ENCODE assay signal across 8 cellular contexts in the genomic region with DNA sequence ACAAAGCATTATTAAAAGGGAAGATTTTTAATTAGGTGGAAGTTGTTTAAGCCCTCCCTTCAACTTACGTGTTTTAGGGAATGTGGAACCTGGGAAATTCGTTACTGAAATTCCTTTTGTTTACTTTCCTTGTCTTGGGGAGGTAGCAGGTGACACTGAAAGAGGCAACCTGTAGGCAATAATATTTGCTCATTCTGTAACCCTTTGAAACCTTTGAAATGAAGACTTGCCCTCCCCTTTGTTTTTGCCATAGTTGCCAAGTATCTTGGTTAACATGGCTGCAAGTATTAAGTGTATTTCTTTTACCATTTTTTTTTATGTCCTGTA. TPM values are rescaled to one million over a fixed set of nuclear protein-coding genes. Genes with fewer than 3 reads are reported as not detected.
A peak's percentile ranks its signal among the peaks of the same experiment; 100 is the strongest.
DNase-seq lines count a peak whose midpoint lies in the region; ATAC-seq and TF ChIP-seq lines count a peak whose summit lies in the region.

No MANE protein-coding gene starts in this region.

- peaks cover 56% of the 10 kb centered on the region for H3K4me1 Mint-ChIP-seq in activated CD4-positive, alpha-beta T cell treated with anti-CD3 and anti-CD28 coated beads, Interleukin-2, amount 10 ng/mL, durations not matched to agents 24 days and 14 days
- H3K4me1 Mint-ChIP-seq in activated naive CD8-positive, alpha-beta T cell (ENCODE audit: low read depth) = peaks cover 58% of the 10 kb centered on the region

- intact Hi-C loops in activated CD4-positive, alpha-beta T cell treated with anti-CD3 and anti-CD28 coated beads, Interleukin-2, amount 10 ng/mL, durations not matched to agents 24 days and 14 days (cut with micrococcal nuclease) = loop anchor here (1.0 to 5.0 kb wide), 3 partner anchors 43 to 274 kb away; no protein-coding TSS in a partner anchor

- no peaks in the 10 kb centered on the region for H3K9me3 ChIP-seq in stomach smooth muscle (ENCODE audit: control insufficient read depth in 2 of 2, low read length in 2 of 2)

- H3K27me3 ChIP-seq in kidney epithelial cell (ENCODE audit: control insufficient read depth, insufficient read depth, low read length) (no peaks in the 10 kb centered on the region), stomach smooth muscle (ENCODE audit: control insufficient read depth in 1 of 2, insufficient read depth in 2 of 2, low read length in 2 of 2) (no peaks in the 10 kb centered on the region)

- peak; percentile 56 for DNase-seq in activated CD4-positive, alpha-beta T cell treated with anti-CD3 and anti-CD28 coated beads, Interleukin-2, amount 10 ng/mL, durations not matched to agents 24 days and 14 days
- DNase-seq in activated CD4-positive, alpha-beta T cell treated with anti-CD3 and anti-CD28 coated beads, Interleukin-2, amount 50 U/mL, for 4 hours = no peak
- DNase-seq in kidney epithelial cell (ENCODE audit: low read depth) = no peak
- no peak for DNase-seq in activated gamma-delta T cell (lab: John Stamatoyannopoulos, UW)

- peak overlapping the region; percentile 52 to 86 for H3K9ac ChIP-seq in stomach smooth muscle (ENCODE audit: low read length in 2 of 2)

- H3K4me1 ChIP-seq in stomach smooth muscle (ENCODE audit: control insufficient read depth, insufficient read depth, low read length) = peaks cover 13% of the 10 kb centered on the region

- TF ChIP-seq CTCF in kidney epithelial cell (IDR thresholded peaks at IDR 0.05; ENCODE audit: insufficient read depth, low read length, poor library complexity, severe bottlenecking) = no peak

- peak overlapping the region; percentile 41 for H3K27ac ChIP-seq in stomach smooth muscle (ENCODE audit: low read length)

- no peaks in the 10 kb centered on the region for H3K36me3 ChIP-seq in kidney epithelial cell (ENCODE audit: control insufficient read depth, insufficient read depth, low read length)
- no peaks in the 10 kb centered on the region for H3K36me3 ChIP-seq in stomach smooth muscle (ENCODE audit: control insufficient read depth in 2 of 2, insufficient read depth in 2 of 2, low read length in 2 of 2)

- H3K27ac Mint-ChIP-seq in activated CD4-positive, alpha-beta T cell treated with anti-CD3 and anti-CD28 coated beads, Interleukin-2, amount 10 ng/mL, durations not matched to agents 24 days and 14 days = peak overlapping the region; percentile 93
- peak overlapping the region; percentile 95 for H3K27ac Mint-ChIP-seq in activated naive CD8-positive, alpha-beta T cell

- ATAC-seq in GM18498 (IDR thresholded peaks at IDR 0.05; ENCODE audit: unreplicated experiment) (no peak), GM18511 (IDR thresholded peaks at IDR 0.05; ENCODE audit: unreplicated experiment) (no peak)

- peak overlapping the region; percentile 90 for H3K4me3 ChIP-seq in kidney epithelial cell (ENCODE audit: low read depth, low read length)
- H3K4me3 ChIP-seq in stomach smooth muscle (ENCODE audit: low read length in 2 of 2) = peak overlapping the region; percentile 75 to 86

- peaks cover 56% of the 10 kb centered on the region for H3K36me3 Mint-ChIP-seq in activated CD4-positive, alpha-beta T cell treated with anti-CD3 and anti-CD28 coated beads, Interleukin-2, amount 10 ng/mL, durations not matched to agents 24 days and 14 days (ENCODE audit: low read depth)
- H3K36me3 Mint-ChIP-seq in activated naive CD8-positive, alpha-beta T cell = peaks cover 25% of the 10 kb centered on the region

- H3K27me3 Mint-ChIP-seq in activated CD4-positive, alpha-beta T cell treated with anti-CD3 and anti-CD28 coated beads, Interleukin-2, amount 10 ng/mL, durations not matched to agents 24 days and 14 days = no peaks in the 10 kb centered on the region
- no peaks in the 10 kb centered on the region for H3K27me3 Mint-ChIP-seq in activated naive CD8-positive, alpha-beta T cell

- H3K4me3 Mint-ChIP-seq in activated CD4-positive, alpha-beta T cell treated with anti-CD3 and anti-CD28 coated beads, Interleukin-2, amount 10 ng/mL, durations not matched to agents 24 days and 14 days = peak overlapping the region; percentile 96
- H3K4me3 Mint-ChIP-seq in activated naive CD8-positive, alpha-beta T cell = peak overlapping the region; percentile 87

- no peaks in the 10 kb centered on the region for H3K9me3 Mint-ChIP-seq in activated CD4-positive, alpha-beta T cell treated with anti-CD3 and anti-CD28 coated beads, Interleukin-2, amount 10 ng/mL, durations not matched to agents 24 days and 14 days
- no peaks in the 10 kb centered on the region for H3K9me3 Mint-ChIP-seq in activated naive CD8-positive, alpha-beta T cell (ENCODE audit: low read depth)

RNA-seq across cellular contexts. Expression of gene MRPS6, which starts 1.7 kb away (rescaled TPM):
- 151 and 154 TPM in 2 replicates for total RNA-seq in activated CD4-positive, alpha-beta T cell treated with anti-CD3 and anti-CD28 coated beads, Interleukin-2, amount 10 ng/mL, durations not matched to agents 24 days and 14 days
- 32.8 and 34.9 TPM in 2 replicates for total RNA-seq in kidney epithelial cell

RNA-seq across cellular contexts. Expression of gene SLC5A3, which starts 1.7 kb away (rescaled TPM):
- total RNA-seq in activated CD4-positive, alpha-beta T cell treated with anti-CD3 and anti-CD28 coated beads, Interleukin-2, amount 10 ng/mL, durations not matched to agents 24 days and 14 days = 52.8 and 55.4 TPM in 2 replicates
- 11.8 TPM in 2 replicates for total RNA-seq in kidney epithelial cell
